16 cellular contexts compared by ENCODE assay signal in genomic region chr11:119874660-119875238, GRCh38.
"Had no signal": no experiment of that assay in that cellular context is flagged by ENCODE, and none has a peak within 500 bp of the region (broad histone marks: within the 10 kb centered on the region; RNA-seq: fewer than 3 reads in every experiment).

No MANE protein-coding gene starts in this region.

- H2AFZ ChIP-seq: parathyroid adenoma had no signal

- H3K27ac ChIP-seq: esophagus squamous epithelium, foreskin keratinocyte, left lung, parathyroid adenoma, skin epidermis, transverse colon had no signal

- H3K9me3 ChIP-seq: esophagus squamous epithelium, left lung, transverse colon had no signal

- ATAC-seq: activated CD4-positive, alpha-beta T cell treated with anti-CD3 and anti-CD28 coated beads for 36 hours; activated CD8-positive, alpha-beta T cell treated with anti-CD3 and anti-CD28 coated beads for 36 hours; activated T-cell treated with anti-CD3 and anti-CD28 coated beads, Interleukin-2, amount 50 U/mL, for 72 hours; foreskin keratinocyte; left lung; stimulated activated effector memory CD8-positive, alpha-beta T cell treated with anti-CD3 and anti-CD28 coated beads, Interleukin-12 subunit alpha, Interleukin-12 subunit beta, amount 100 ng/mL, for 72 hours had no signal

- H3K4me3 ChIP-seq: esophagus squamous epithelium, left lung, skin epidermis, transverse colon had no signal

- H3K9ac ChIP-seq: parathyroid adenoma had no signal

- H3K36me3 ChIP-seq: esophagus squamous epithelium, left lung, transverse colon had no signal

- H3K4me1 ChIP-seq: foreskin keratinocyte, left lung, parathyroid adenoma, transverse colon had no signal

- DNase-seq: activated CD4-positive, alpha-beta T cell treated with anti-CD3 and anti-CD28 coated beads for 36 hours; activated CD8-positive, alpha-beta memory T cell treated with anti-CD3 and anti-CD28 coated beads, Interleukin-2, amount 50 U/mL, for 4 hours; activated CD8-positive, alpha-beta T cell treated with anti-CD3 and anti-CD28 coated beads for 36 hours; activated naive CD8-positive, alpha-beta T cell treated with anti-CD3 and anti-CD28 coated beads, Interleukin-2, amount 10 ng/mL, durations not matched to agents 7 days and 5 days; activated T-cell treated with anti-CD3 and anti-CD28 coated beads, Interleukin-2, amount 50 U/mL, for 72 hours; anterior cingulate cortex; dermis blood vessel endothelial cell; esophagus squamous epithelium; foreskin keratinocyte; head of caudate nucleus; left lung; T-helper 9 cell; transverse colon had no signal
